9 cellular contexts compared by ENCODE assay signal in the genomic region with DNA sequence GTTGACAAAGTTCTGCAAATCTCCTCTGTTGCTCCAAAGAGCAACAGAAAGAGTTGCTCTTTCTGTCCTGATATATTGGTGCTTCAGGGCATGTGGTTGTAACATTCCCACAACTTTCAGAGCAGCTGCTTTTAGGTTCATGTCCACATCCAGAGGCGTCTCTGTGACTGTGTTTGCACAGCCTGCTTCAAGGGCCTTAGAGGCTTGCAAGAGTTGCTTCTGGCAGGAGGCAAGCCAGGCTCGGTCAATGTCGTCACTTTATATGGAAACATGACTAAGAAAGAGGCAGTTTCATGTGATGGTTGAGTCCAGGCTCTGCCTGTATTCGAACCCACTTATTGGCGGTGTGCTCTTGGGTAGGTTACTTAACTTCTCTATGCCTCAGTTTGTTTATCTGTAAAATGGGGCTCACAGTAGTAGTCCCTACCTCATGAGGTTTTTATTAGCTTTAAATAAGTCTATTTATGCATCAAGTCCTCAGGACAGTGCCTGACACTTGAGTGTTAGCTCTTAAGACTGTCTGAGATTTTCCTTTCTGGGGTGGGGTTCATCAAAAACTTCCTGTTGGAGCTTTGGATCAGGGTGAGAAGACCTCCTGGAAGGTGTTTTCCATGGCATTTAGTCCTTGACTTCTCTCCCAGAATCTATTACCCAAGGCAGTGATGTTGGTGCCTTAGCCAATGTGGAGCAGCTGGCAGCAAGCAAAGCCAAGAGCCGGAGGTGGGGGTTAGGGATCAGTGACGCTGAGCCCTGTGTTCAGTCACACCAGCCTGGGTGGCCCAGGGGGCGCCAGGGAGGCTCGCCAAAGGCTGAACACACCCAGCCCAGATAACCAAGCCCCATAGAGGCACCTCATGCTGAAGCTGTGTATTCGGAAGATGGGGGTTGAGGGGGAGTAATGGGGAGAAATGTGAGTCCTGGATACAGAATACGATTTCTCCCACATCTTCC. TPM values are rescaled to one million over a fixed set of nuclear protein-coding genes. Genes with fewer than 3 reads are reported as not detected.
A peak's percentile ranks its signal among the peaks of the same experiment; 100 is the strongest.
DNase-seq lines count a peak whose midpoint lies in the region; ATAC-seq and TF ChIP-seq lines count a peak whose summit lies in the region.
"Had no signal": no experiment of that assay in that cellular context is flagged by ENCODE, and none has a peak within 500 bp of the region (broad histone marks: within the 10 kb centered on the region; RNA-seq: fewer than 3 reads in every experiment).

No MANE protein-coding gene starts in this region.

- no peak overlapping the region for H2AFZ ChIP-seq in OCI-LY7 (ENCODE audit: low read length)

- no peaks in the 10 kb centered on the region for H3K36me3 ChIP-seq in OCI-LY7 (ENCODE audit: insufficient read depth, low read length)

- peaks cover 3% of the 10 kb centered on the region for H3K27me3 Mint-ChIP-seq in activated CD4-positive, alpha-beta T cell treated with anti-CD3 and anti-CD28 coated beads, Interleukin-2, amount 10 ng/mL, durations not matched to agents 7 days and 5 days

- no peak overlapping the region for H3K4me3 ChIP-seq in OCI-LY7 (ENCODE audit: low read depth, low read length, poor library complexity, severe bottlenecking)

- no peaks in the 10 kb centered on the region for H3K9me3 Mint-ChIP-seq in activated CD4-positive, alpha-beta T cell treated with anti-CD3 and anti-CD28 coated beads, Interleukin-2, amount 10 ng/mL, durations not matched to agents 7 days and 5 days

- no peaks in the 10 kb centered on the region for H3K36me3 Mint-ChIP-seq in activated CD4-positive, alpha-beta T cell treated with anti-CD3 and anti-CD28 coated beads, Interleukin-2, amount 10 ng/mL, durations not matched to agents 7 days and 5 days (ENCODE audit: low read depth)

- CTCF ChIA-PET in HEK293T (lab: Yijun Ruan, JAX), result interaction anchor here (0.6 to 1.3 kb wide), 3 partner anchors 14 to 233 kb away, joined by 3 to 4 read pairs (median 3); no protein-coding TSS in a partner anchor
- CTCF ChIA-PET in OCI-LY7 (lab: Charles Lee; ENCODE audit: unreplicated experiment), result no interaction called here
- CTCF ChIA-PET in activated CD4-positive, alpha-beta T cell treated with anti-CD3 and anti-CD28 coated beads, Interleukin-2, amount 10 ng/mL, durations not matched to agents 7 days and 5 days (lab: Charles Lee), result interaction anchor here (1.1 kb wide), 2 partner anchors 12 to 28 kb away, joined by 3 to 4 read pairs; no protein-coding TSS in a partner anchor

- no peaks in the 10 kb centered on the region for H4K20me1 ChIP-seq in OCI-LY7 (ENCODE audit: insufficient read depth, low read length)

- no peak overlapping the region for H3K4me2 ChIP-seq in OCI-LY7 (ENCODE audit: low read length)

- POLR2A ChIA-PET in HEK293T (lab: Yijun Ruan, JAX) (no interaction called here), OCI-LY7 (lab: Charles Lee) (interaction anchor here (0.6 kb wide), 1 partner anchor 232 kb away, joined by 3 read pairs; no protein-coding TSS in a partner anchor)
- POLR2A ChIA-PET in activated CD4-positive, alpha-beta T cell treated with anti-CD3 and anti-CD28 coated beads, Interleukin-2, amount 10 ng/mL, durations not matched to agents 7 days and 5 days (lab: Charles Lee), result no interaction called here

- TF ChIP-seq CTCF in OCI-LY7 (conservative IDR thresholded peaks at IDR 0.05; ENCODE audit: low read length), result peak; percentile 68

- intact Hi-C loops in OCI-LY7 (cut with micrococcal nuclease; ENCODE audit: unreplicated experiment), result no loop called here

- no peak overlapping the region for H3K27ac ChIP-seq in OCI-LY7 (ENCODE audit: low read depth, low read length, poor library complexity, severe bottlenecking)

- BruUV-seq in OCI-LY7 (replicated peaks; lab: Mats Ljungman, UMichigan), result no TSS peak

- ATAC-seq in GM21723 (IDR thresholded peaks at IDR 0.05; ENCODE audit: unreplicated experiment), result no peak
- ATAC-seq: esophagus mucosa had no signal

- DNase-seq in DMS53 treated with DMSO at 0.1 percent for 48 hours (lab: John Stamatoyannopoulos, UW; ENCODE audit: unreplicated experiment) (peak; percentile 59), HEK293T (ENCODE audit: extremely low spot score) (peak; percentile 50), OCI-LY7 (ENCODE audit: low spot score) (peak; percentile 26), iPS-NIHi11 (ENCODE audit: low spot score) (peak; percentile 70), cerebellum (ENCODE audit: low spot score) (no peak), HK-2 (ENCODE audit: unreplicated experiment) (no peak)
- no peak for DNase-seq in activated CD4-positive, alpha-beta T cell treated with anti-CD3 and anti-CD28 coated beads, Interleukin-2, amount 10 ng/mL, durations not matched to agents 7 days and 5 days

- H3K27ac Mint-ChIP-seq in activated CD4-positive, alpha-beta T cell treated with anti-CD3 and anti-CD28 coated beads, Interleukin-2, amount 10 ng/mL, durations not matched to agents 7 days and 5 days, result no peak overlapping the region

- H3K9me2 ChIP-seq in OCI-LY7 (ENCODE audit: insufficient read depth, low read length), result no peaks in the 10 kb centered on the region

- H3K79me2 ChIP-seq in OCI-LY7 (ENCODE audit: insufficient read depth, low read depth, low read length), result no peaks in the 10 kb centered on the region

- H3K4me1 Mint-ChIP-seq in activated CD4-positive, alpha-beta T cell treated with anti-CD3 and anti-CD28 coated beads, Interleukin-2, amount 10 ng/mL, durations not matched to agents 7 days and 5 days, result peaks cover 7% of the 10 kb centered on the region

- no peak overlapping the region for H3K4me3 Mint-ChIP-seq in activated CD4-positive, alpha-beta T cell treated with anti-CD3 and anti-CD28 coated beads, Interleukin-2, amount 10 ng/mL, durations not matched to agents 7 days and 5 days

- no peaks in the 10 kb centered on the region for H3K4me1 ChIP-seq in OCI-LY7 (ENCODE audit: insufficient read depth, low read length, poor library complexity, severe bottlenecking)

- no peaks in the 10 kb centered on the region for H3K9me3 ChIP-seq in OCI-LY7 (ENCODE audit: low read length)

TF ChIP-seq in HEK293T, 16 proteins besides CTCF, POLR2A, EP300 and RAD21:
- no peak for TF ChIP-seq FOXK2 (IDR thresholded peaks at IDR 0.05)
- TF ChIP-seq ZNF384 (IDR thresholded peaks at IDR 0.05), result no peak
- TF ChIP-seq ELF4 (IDR thresholded peaks at IDR 0.05), result no peak
- no peak for TF ChIP-seq FOXA1 (IDR thresholded peaks at IDR 0.05)
- no peak for TF ChIP-seq TARDBP (IDR thresholded peaks at IDR 0.05)
- no peak for TF ChIP-seq CTBP1 (IDR thresholded peaks at IDR 0.05; ENCODE audit: borderline replicate concordance)
- TF ChIP-seq PKNOX1 (IDR thresholded peaks at IDR 0.05), result no peak
- no peak for TF ChIP-seq LEF1 (IDR thresholded peaks at IDR 0.05; ENCODE audit: borderline replicate concordance)
- no peak for TF ChIP-seq BHLHE40 (IDR thresholded peaks at IDR 0.05; ENCODE audit: borderline replicate concordance)
- no peak for TF ChIP-seq NFRKB (IDR thresholded peaks at IDR 0.05)
- TF ChIP-seq L3MBTL2 (conservative IDR thresholded peaks at IDR 0.05), result no peak
- no peak for TF ChIP-seq HDGF (IDR thresholded peaks at IDR 0.05; ENCODE audit: borderline replicate concordance)
- no peak for TF ChIP-seq SP1 (IDR thresholded peaks at IDR 0.05)
- TF ChIP-seq ARNT (IDR thresholded peaks at IDR 0.05), result no peak
- TF ChIP-seq FOXM1 (IDR thresholded peaks at IDR 0.05; ENCODE audit: borderline replicate concordance), result no peak
- TF ChIP-seq SUZ12 (IDR thresholded peaks at IDR 0.05), result no peak

RNA-seq across cellular contexts. Expression of gene LHX4, which starts 18.9 kb away (rescaled TPM):
- total RNA-seq in OCI-LY7 (2014; rRNA removed; shearing (Covaris generic)), result not detected in 2 replicates
- 0.06 TPM in 1 of 2 replicates, not detected in the other for total RNA-seq in OCI-LY7 (2022)
- total RNA-seq in cerebellum, result 0.91 TPM
- total RNA-seq in activated CD4-positive, alpha-beta T cell treated with anti-CD3 and anti-CD28 coated beads, Interleukin-2, amount 10 ng/mL, durations not matched to agents 7 days and 5 days, result not detected

Comparison
In these comparisons a context has a peak if more than half of its experiments do, and no peak if none do; other contexts are left out.
1. DNase-seq: peak in DMS53 treated with DMSO at 0.1 percent for 48 hours (single experiment), HEK293T (single experiment), OCI-LY7 (single experiment) and iPS-NIHi11 (single experiment); none in cerebellum (single experiment), HK-2 (single experiment) and activated CD4-positive, alpha-beta T cell treated with anti-CD3 and anti-CD28 coated beads, Interleukin-2, amount 10 ng/mL, durations not matched to agents 7 days and 5 days (single experiment).